ENCODE assay signal across 23 cellular contexts in genomic region chr3:109334572-109334971, GRCh38. TPM values are rescaled to one million over a fixed set of nuclear protein-coding genes. Genes with fewer than 3 reads are reported as not detected.
DNase-seq lines count a peak whose midpoint lies in the region; ATAC-seq, FAIRE-seq and TF ChIP-seq lines count a peak whose summit lies in the region.
"Had no signal": no experiment of that assay in that cellular context is flagged by ENCODE, and none has a peak within 500 bp of the region (broad histone marks: within the 10 kb centered on the region; RNA-seq: fewer than 3 reads in every experiment).

No MANE protein-coding gene starts in this region.

- no peak overlapping the region for H3K4me2 ChIP-seq in astrocyte (ENCODE audit: low read length)
- H3K4me2 ChIP-seq: BLaER1 treated with 17β-estradiol and CSF1 and Interleukin-3, amounts not matched to agents 10 nM and 100 nM; KMS-11 had no signal

- no peak overlapping the region for H2AFZ ChIP-seq in astrocyte (ENCODE audit: low read depth, low read length)

- no peaks in the 10 kb centered on the region for H3K27me3 Mint-ChIP-seq in astrocyte (ENCODE audit: low read depth, unreplicated experiment)
- peaks cover 7% of the 10 kb centered on the region for H3K27me3 Mint-ChIP-seq in nephron progenitor cell (ENCODE audit: low read depth, poor library complexity)

- FAIRE-seq in astrocyte (lab: Jason Lieb, UNC) = no peak
- FAIRE-seq: A204.1, G401.6, GM12878, HepG2 had no signal

- no peaks in the 10 kb centered on the region for H3K27me3 ChIP-seq in H7 (ENCODE audit: control insufficient read depth, insufficient read depth, low read length)
- no peaks in the 10 kb centered on the region for H3K27me3 ChIP-seq in astrocyte (ENCODE audit: insufficient read depth, low read length)
- H3K27me3 ChIP-seq: BLaER1 treated with 17β-estradiol and CSF1 and Interleukin-3, amounts not matched to agents 10 nM and 100 nM; SJSA1 had no signal

- no peak overlapping the region for H3K9ac ChIP-seq in astrocyte (ENCODE audit: low read length)
- H3K9ac ChIP-seq: BLaER1 treated with 17β-estradiol and CSF1 and Interleukin-3, amounts not matched to agents 10 nM and 100 nM; KMS-11 had no signal

- no peak for ATAC-seq in GM19023 (IDR thresholded peaks at IDR 0.05; ENCODE audit: unreplicated experiment)
- ATAC-seq: GM12878, HepG2 had no signal

- H3K4me3 ChIP-seq in H7 (ENCODE audit: insufficient read depth, low read depth, low read length) = peak overlapping the region; percentile 95
- no peak overlapping the region for H3K4me3 ChIP-seq in astrocyte (ENCODE audit: insufficient read depth, low read depth, low read length)
- H3K4me3 ChIP-seq in iPS-11a (ENCODE audit: low read depth, low read length) = peak overlapping the region; percentile 98
- H3K4me3 ChIP-seq: BLaER1 treated with 17β-estradiol and CSF1 and Interleukin-3, amounts not matched to agents 10 nM and 100 nM; GM12878; SJSA1 had no signal

- H3K27ac Mint-ChIP-seq in astrocyte (ENCODE audit: unreplicated experiment) (no peak overlapping the region), nephron progenitor cell (peak overlapping the region; percentile 25)

- H4K20me1 ChIP-seq in astrocyte (ENCODE audit: insufficient read depth, low read length) = no peaks in the 10 kb centered on the region
- H4K20me1 ChIP-seq: BLaER1 treated with 17β-estradiol and CSF1 and Interleukin-3, amounts not matched to agents 10 nM and 100 nM had no signal

- DNase-seq in H7 (no peak), astrocyte (ENCODE audit: low read depth) (no peak), nephron progenitor cell (no peak), NCI-H345 treated with DMSO at 0.1 percent for 48 hours (lab: John Stamatoyannopoulos, UW; ENCODE audit: unreplicated experiment) (no peak), NCI-H146 (lab: John Stamatoyannopoulos, UW) (no peak)
- DNase-seq in activated CD8-positive, alpha-beta memory T cell treated with anti-CD3 and anti-CD28 coated beads, Interleukin-2, amount 50 U/mL, for 48 hours = no peak
- DNase-seq: DMS79 treated with DMSO at 0.1 percent for 48 hours, HCEC 1CT, NCI-H1048, NCI-H1436 treated with DMSO at 0.1 percent for 48 hours, NCI-H2081, NCI-H510A, NCI-H82 had no signal

- no peaks in the 10 kb centered on the region for H3K79me2 ChIP-seq in astrocyte (ENCODE audit: insufficient read depth, low read length)

- H3K4me1 Mint-ChIP-seq in astrocyte (ENCODE audit: low read depth, unreplicated experiment) = peaks cover 15% of the 10 kb centered on the region
- peaks cover 67% of the 10 kb centered on the region for H3K4me1 Mint-ChIP-seq in nephron progenitor cell

- no peak for TF ChIP-seq CTCF in astrocyte (IDR thresholded peaks at IDR 0.05; ENCODE audit: insufficient read depth, low read depth, low read length)
- no peak for TF ChIP-seq CTCF in nephron progenitor cell (IDR thresholded peaks at IDR 0.05)

- no peaks in the 10 kb centered on the region for H3K9me3 ChIP-seq in astrocyte (ENCODE audit: insufficient read depth, low read depth, low read length)
- H3K9me3 ChIP-seq: BLaER1 treated with 17β-estradiol and CSF1 and Interleukin-3, amounts not matched to agents 10 nM and 100 nM; SJSA1 had no signal

- peaks cover 3% of the 10 kb centered on the region for H3K9me3 Mint-ChIP-seq in astrocyte (ENCODE audit: unreplicated experiment)
- no peaks in the 10 kb centered on the region for H3K9me3 Mint-ChIP-seq in nephron progenitor cell

- no peaks in the 10 kb centered on the region for H3K4me1 ChIP-seq in astrocyte (ENCODE audit: insufficient read depth, low read length)
- H3K4me1 ChIP-seq: BLaER1 treated with 17β-estradiol and CSF1 and Interleukin-3, amounts not matched to agents 10 nM and 100 nM; SJSA1 had no signal

- peaks cover 55% of the 10 kb centered on the region for H3K36me3 ChIP-seq in H7 (replicated peaks; ENCODE audit: control insufficient read depth, insufficient read depth, low read length)
- no peaks in the 10 kb centered on the region for H3K36me3 ChIP-seq in astrocyte (ENCODE audit: insufficient read depth, low read length)
- H3K36me3 ChIP-seq: BLaER1 treated with 17β-estradiol and CSF1 and Interleukin-3, amounts not matched to agents 10 nM and 100 nM; SJSA1 had no signal

- H3K27ac ChIP-seq in astrocyte (ENCODE audit: low read depth, low read length) = no peak overlapping the region
- H3K27ac ChIP-seq: BLaER1 treated with 17β-estradiol and CSF1 and Interleukin-3, amounts not matched to agents 10 nM and 100 nM; KMS-11; SJSA1 had no signal

- peak overlapping the region; percentile 92 for H3K4me3 Mint-ChIP-seq in astrocyte (ENCODE audit: unreplicated experiment)
- H3K4me3 Mint-ChIP-seq in nephron progenitor cell = peak overlapping the region; percentile 96

- H3K36me3 Mint-ChIP-seq in astrocyte (ENCODE audit: low read depth, unreplicated experiment) (peaks cover 7% of the 10 kb centered on the region), nephron progenitor cell (ENCODE audit: low read depth) (peaks cover 27% of the 10 kb centered on the region)

RNA-seq across cellular contexts. Expression of gene DPPA4, which starts 2.8 kb away (rescaled TPM):
- total RNA-seq in H7 (2014; rRNA removed; shearing (Covaris generic)) = 546 and 887 TPM in 2 replicates
- total RNA-seq in astrocyte = 81.5 and 83.0 TPM in 2 replicates
- total RNA-seq: HepG2, MCF 10A, SJSA1 had no signal

RNA-seq across cellular contexts. Expression of gene DPPA2, which starts 18.3 kb away (rescaled TPM):
- 10.3 and 17.7 TPM in 2 replicates for total RNA-seq in H7 (2014; rRNA removed; shearing (Covaris generic))
- total RNA-seq in astrocyte = 0.48 and 0.89 TPM in 2 replicates
- total RNA-seq: GM12878, HepG2, MCF 10A, SJSA1 had no signal
